10 cellular contexts compared by ENCODE assay signal in genomic region chr4:89055157-89056080, GRCh38. TPM values are rescaled to one million over a fixed set of nuclear protein-coding genes. Genes with fewer than 3 reads are reported as not detected.
A peak's percentile ranks its signal among the peaks of the same experiment; 100 is the strongest.
DNase-seq lines count a peak whose midpoint lies in the region; ATAC-seq and TF ChIP-seq lines count a peak whose summit lies in the region.
"Had no signal": no experiment of that assay in that cellular context is flagged by ENCODE, and none has a peak within 500 bp of the region (broad histone marks: within the 10 kb centered on the region; RNA-seq: fewer than 3 reads in every experiment).

No MANE protein-coding gene starts in this region.

- peak overlapping the region; percentile 2 for H3K27ac Mint-ChIP-seq in endothelial cell (ENCODE audit: unreplicated experiment)
- H3K27ac Mint-ChIP-seq in osteocyte (ENCODE audit: unreplicated experiment) = peak overlapping the region; percentile 70

- H3K27me3 Mint-ChIP-seq in endothelial cell (ENCODE audit: unreplicated experiment) (no peaks in the 10 kb centered on the region), osteocyte (ENCODE audit: unreplicated experiment) (no peaks in the 10 kb centered on the region)

- H3K27me3 ChIP-seq in HUES64 (ENCODE audit: insufficient read depth, low read length) = no peaks in the 10 kb centered on the region
- H3K27me3 ChIP-seq: transverse colon had no signal

- DNase-seq in ELF-1 (ENCODE audit: low read depth, low spot score) (peak; percentile 6), endothelial cell (ENCODE audit: low spot score) (no peak), osteocyte (ENCODE audit: extremely low spot score, unreplicated experiment) (no peak), epidermal melanocyte (ENCODE audit: insufficient read length, low spot score) (no peak), NK-92 (lab: John Stamatoyannopoulos, UW; ENCODE audit: unreplicated experiment) (no peak), H4 (ENCODE audit: low spot score) (no peak)
- DNase-seq: NCI-H187, transverse colon had no signal

- H3K4me1 ChIP-seq in HUES64 (ENCODE audit: insufficient read depth, low read length) = peaks cover 31% of the 10 kb centered on the region

- peak overlapping the region; percentile 67 for H3K4me3 ChIP-seq in HUES64 (ENCODE audit: low read length)

- ATAC-seq in HG03469 (IDR thresholded peaks at IDR 0.05; ENCODE audit: unreplicated experiment) = no peak

- H3K4me3 Mint-ChIP-seq in endothelial cell (ENCODE audit: unreplicated experiment) (peak overlapping the region; percentile 78), osteocyte (ENCODE audit: unreplicated experiment) (peak overlapping the region; percentile 89)

- H3K9me3 Mint-ChIP-seq in endothelial cell (ENCODE audit: unreplicated experiment) (no peaks in the 10 kb centered on the region), osteocyte (ENCODE audit: unreplicated experiment) (peaks cover 10% of the 10 kb centered on the region)

- peak overlapping the region; percentile 78; the same call in 1 of the 2 replicates for H3K9ac ChIP-seq in HUES64 (ENCODE audit: low read depth, low read length)

- no peaks in the 10 kb centered on the region; the same call in 1 of the 2 replicates for H3K9me3 ChIP-seq in HUES64 (ENCODE audit: insufficient read depth, low read depth, low read length)
- H3K9me3 ChIP-seq: transverse colon had no signal

- no peak for TF ChIP-seq CTCF in endothelial cell (IDR thresholded peaks at IDR 0.05; ENCODE audit: unreplicated experiment)
- no peak for TF ChIP-seq CTCF in osteocyte (IDR thresholded peaks at IDR 0.05)

- peaks cover 4% of the 10 kb centered on the region for H3K36me3 Mint-ChIP-seq in endothelial cell (ENCODE audit: low read depth, unreplicated experiment)
- peaks cover under 1% of the 10 kb centered on the region for H3K36me3 Mint-ChIP-seq in osteocyte (ENCODE audit: unreplicated experiment)

- H3K4me1 Mint-ChIP-seq in endothelial cell (ENCODE audit: unreplicated experiment) = peaks cover 35% of the 10 kb centered on the region
- peaks cover 44% of the 10 kb centered on the region for H3K4me1 Mint-ChIP-seq in osteocyte (ENCODE audit: unreplicated experiment)

- no peak overlapping the region for H3K27ac ChIP-seq in HUES64 (ENCODE audit: low read depth, low read length)

- WGBS in HUES64 = no CpG with 5 or more reads among the region's 1 CpG

- H3K36me3 ChIP-seq in HUES64 (ENCODE audit: insufficient read depth, low read length) = no peaks in the 10 kb centered on the region
- H3K36me3 ChIP-seq: transverse colon had no signal

RNA-seq across cellular contexts. Expression of gene FAM13A, which starts 1.6 kb away (rescaled TPM):
- 10.0 TPM for polyA plus RNA-seq in HUES64 (2013, experiment 1 of 2)
- 10.0 TPM for polyA plus RNA-seq in HUES64 (2013, experiment 2 of 2)
- total RNA-seq in endothelial cell (ENCODE audit: unreplicated experiment) (16.7 TPM), osteocyte (18.5 and 20.3 TPM in 2 replicates)
- total RNA-seq in H4 (2014; rRNA removed; shearing (Covaris generic)) = 17.1 and 20.4 TPM in 2 replicates

RNA-seq across cellular contexts. Expression of gene TIGD2, which starts 55.9 kb away (rescaled TPM):
- polyA plus RNA-seq in HUES64 (2013, experiment 1 of 2) = 5.3 TPM
- polyA plus RNA-seq in HUES64 (2013, experiment 2 of 2) = 4.9 TPM
- 8.8 TPM for total RNA-seq in endothelial cell (ENCODE audit: unreplicated experiment)
- total RNA-seq in osteocyte = 5.9 and 6.2 TPM in 2 replicates
- total RNA-seq in H4 (2014; rRNA removed; shearing (Covaris generic)) = 16.1 and 22.0 TPM in 2 replicates
